In genomic region chr6:35494161-35494563, GRCh38 we compare ENCODE assay signal across 10 cellular contexts. TPM values are rescaled to one million over a fixed set of nuclear protein-coding genes. Genes with fewer than 3 reads are reported as not detected.
A peak's percentile ranks its signal among the peaks of the same experiment; 100 is the strongest.
DNase-seq lines count a peak whose midpoint lies in the region; ATAC-seq and TF ChIP-seq lines count a peak whose summit lies in the region.
"Had no signal": no experiment of that assay in that cellular context is flagged by ENCODE, and none has a peak within 500 bp of the region (broad histone marks: within the 10 kb centered on the region; RNA-seq: fewer than 3 reads in every experiment).

No MANE protein-coding gene starts in this region.

- POLR2A ChIA-PET in RWPE1 (lab: Yijun Ruan, JAX; ENCODE audit: low non-redundant PET) = no interaction called here

- intact Hi-C loops in posterior vena cava (cut with DNase I) = no loop called here

- no peaks in the 10 kb centered on the region for H3K9me3 ChIP-seq in smooth muscle cell (replicated peaks; ENCODE audit: low read depth)
- H3K9me3 ChIP-seq: left lung had no signal

- DNase-seq in NOMO-1 treated with DMSO at 0.1 percent for 48 hours (lab: John Stamatoyannopoulos, UW; ENCODE audit: unreplicated experiment) (peak; percentile 32), NOMO-1 treated with dmso at 0.1 percent for 144 hours (lab: John Stamatoyannopoulos, UW; ENCODE audit: unreplicated experiment) (no peak), RWPE1 (ENCODE audit: low spot score) (no peak), glomerular visceral epithelial cell (ENCODE audit: extremely low spot score) (peak; percentile 26), smooth muscle cell (lab: John Stamatoyannopoulos, UW; ENCODE audit: unreplicated experiment) (no peak), posterior vena cava (ENCODE audit: low spot score) (no peak)
- DNase-seq: left lung had no signal

- H2AFZ ChIP-seq in smooth muscle cell (ENCODE audit: low read depth) = no peak overlapping the region

- H4K20me1 ChIP-seq in smooth muscle cell (ENCODE audit: low read depth) = peaks cover 68% of the 10 kb centered on the region

- H3F3A ChIP-seq in smooth muscle cell (ENCODE audit: low read depth) = peaks cover 19% of the 10 kb centered on the region

- TF ChIP-seq CTCF in RWPE1 (conservative IDR thresholded peaks at IDR 0.05; ENCODE audit: low read depth) = no peak
- no peak for TF ChIP-seq CTCF in smooth muscle cell (IDR thresholded peaks at IDR 0.05; ENCODE audit: borderline replicate concordance, insufficient read depth, poor library complexity, severe bottlenecking)

- peaks cover 85% of the 10 kb centered on the region for H3K79me2 ChIP-seq in smooth muscle cell (ENCODE audit: low read depth)

- peaks cover 72% of the 10 kb centered on the region for H3K4me1 ChIP-seq in smooth muscle cell (ENCODE audit: low read depth)

- H3K4me3 ChIP-seq in smooth muscle cell = peak overlapping the region; percentile 99
- H3K4me3 ChIP-seq: left lung had no signal

- WGBS in smooth muscle cell (ENCODE audit: low lambda C conversion rate) = 16% methylated on average over 4 of the region's 4 CpGs

- no peaks in the 10 kb centered on the region for H3K36me3 ChIP-seq in smooth muscle cell (ENCODE audit: low read depth)
- H3K36me3 ChIP-seq: left lung had no signal

- ATAC-seq in GM18870 (IDR thresholded peaks at IDR 0.05; ENCODE audit: unreplicated experiment) (no peak), GM18861 (IDR thresholded peaks at IDR 0.05; ENCODE audit: unreplicated experiment) (no peak)
- ATAC-seq: left lung had no signal

- H3K27ac ChIP-seq in RWPE1 (peak overlapping the region; percentile 99), smooth muscle cell (ENCODE audit: low read depth) (peak overlapping the region; percentile 94)
- H3K27ac ChIP-seq: left lung had no signal

- peak overlapping the region; percentile 99 for H3K4me2 ChIP-seq in smooth muscle cell

- H3K27me3 ChIP-seq in smooth muscle cell (ENCODE audit: low read depth) = no peaks in the 10 kb centered on the region

- CTCF ChIA-PET in RWPE1 (lab: Yijun Ruan, JAX) = no interaction called here

- H3K9ac ChIP-seq in smooth muscle cell (ENCODE audit: low read depth) = no peak overlapping the region

RNA-seq across cellular contexts. Expression of gene TEAD3, which starts 2.7 kb away (rescaled TPM):
- total RNA-seq in smooth muscle cell (22.5 and 29.1 TPM in 2 replicates), posterior vena cava (10 to 100 TPM; 69.8 to 73.8 TPM)
- 40.6 and 42.8 TPM in 2 replicates for polyA plus RNA-seq in smooth muscle cell

RNA-seq across cellular contexts. Expression of gene TULP1, which starts 18.5 kb away (rescaled TPM):
- 0.31 TPM in 1 of 2 replicates, not detected in the other for total RNA-seq in smooth muscle cell
- 0.26 and 0.78 TPM in 2 replicates for polyA plus RNA-seq in smooth muscle cell
- not detected for total RNA-seq in posterior vena cava
- total RNA-seq: HT1080, left lung had no signal

RNA-seq across cellular contexts. Expression of gene RPL10A, which starts 26.0 kb away (rescaled TPM):
- total RNA-seq in smooth muscle cell = 1,012 and 1,090 TPM in 2 replicates
- 307 and 339 TPM in 2 replicates for polyA plus RNA-seq in smooth muscle cell
- 1,000 to 10,000 TPM in 1 of 2 donors, 100 to 1,000 TPM in 1; 816 to 1,010 TPM for total RNA-seq in posterior vena cava

RNA-seq across cellular contexts. Expression of gene FANCE, which starts 42.0 kb away (rescaled TPM):
- total RNA-seq in smooth muscle cell (2.3 and 3.6 TPM in 2 replicates), posterior vena cava (1 to 10 TPM; 2.5 to 4.0 TPM)
- polyA plus RNA-seq in smooth muscle cell = 5.6 and 7.3 TPM in 2 replicates

Comparison
In these comparisons a context has a peak if more than half of its experiments do, and no peak if none do; other contexts are left out.
1. DNase-seq: peak in NOMO-1 treated with DMSO at 0.1 percent for 48 hours (single experiment) and glomerular visceral epithelial cell (single experiment); none in NOMO-1 treated with dmso at 0.1 percent for 144 hours (single experiment), RWPE1 (single experiment), smooth muscle cell (single experiment) and posterior vena cava (single experiment).